19 cellular contexts compared by ENCODE assay signal in genomic region chr4:75675004-75675531, GRCh38. TPM values are rescaled to one million over a fixed set of nuclear protein-coding genes. Genes with fewer than 3 reads are reported as not detected.
DNase-seq lines count a peak whose midpoint lies in the region; ATAC-seq and TF ChIP-seq lines count a peak whose summit lies in the region.
"Had no signal": no experiment of that assay in that cellular context is flagged by ENCODE, and none has a peak within 500 bp of the region (broad histone marks: within the 10 kb centered on the region; RNA-seq: fewer than 3 reads in every experiment).

No MANE protein-coding gene starts in this region.

- no peaks in the 10 kb centered on the region for H3K36me3 Mint-ChIP-seq in type B pancreatic cell

- no peaks in the 10 kb centered on the region for H3K36me3 ChIP-seq in cardiac muscle cell
- H3K36me3 ChIP-seq in SK-N-MC (ENCODE audit: insufficient read depth, low read length), result peaks cover 22% of the 10 kb centered on the region
- H3K36me3 ChIP-seq: gastroesophageal sphincter, left lung had no signal

- peak overlapping the region; percentile 97 for H3K27ac ChIP-seq in cardiac muscle cell
- peak overlapping the region; percentile 67 for H3K27ac ChIP-seq in SK-N-MC

- no peaks in the 10 kb centered on the region for H3K27me3 ChIP-seq in cardiac muscle cell
- H3K27me3 ChIP-seq: gastroesophageal sphincter, left lung, testis had no signal

- no peak for ATAC-seq in left ventricle myocardium superior
- ATAC-seq: activated CD4-positive, CD25-positive, alpha-beta regulatory T cell treated with anti-CD3 and anti-CD28 coated beads, Interleukin-2, amount 50 U/mL, for 24 hours; gastroesophageal sphincter; left lung; right cardiac atrium; T-helper 17 cell had no signal

- no peak for TF ChIP-seq CTCF in cardiac muscle cell (IDR thresholded peaks at IDR 0.05; ENCODE audit: low read depth, low read length)
- TF ChIP-seq CTCF in type B pancreatic cell (conservative IDR thresholded peaks at IDR 0.05), result no peak

- H3K4me3 Mint-ChIP-seq in type B pancreatic cell, result peak overlapping the region; percentile 2
- H3K4me3 Mint-ChIP-seq: T-helper 17 cell had no signal

- DNase-seq in cardiac muscle cell (ENCODE audit: low read depth in 1 of 2, low spot score in 1 of 2) (peak in 1 of 2 donors; percentile 27), left ventricle myocardium superior (no peak), SK-N-MC (ENCODE audit: low read depth, low spot score) (peak; percentile 89), islet precursor cell (peak; percentile 77), type B pancreatic cell (ENCODE audit: extremely low spot score, unreplicated experiment) (no peak), HuH-7.5 (ENCODE audit: low spot score) (no peak), AG08396 (ENCODE audit: low spot score) (no peak), UCSD-AML1 (lab: John Stamatoyannopoulos, UW; ENCODE audit: unreplicated experiment) (no peak)
- DNase-seq: DMS79 treated with DMSO at 0.1 percent for 48 hours, Karpas-422, left lung, NCI-H1092, right cardiac atrium, SIG-M5, T-helper 17 cell, testis had no signal

- no peaks in the 10 kb centered on the region for H3K9me3 Mint-ChIP-seq in type B pancreatic cell
- H3K9me3 Mint-ChIP-seq: activated T-helper 2 cell treated with anti-CD3 and anti-CD28 coated beads, Interferon-gamma antibody, Interleukin-2, Interleukin-4, amounts not matched to agents 10 μg/mL and 5 μg/mL and 100 μg/mL, durations not matched to agents 14 hours and 24 hours and 36 hours had no signal

- peaks cover 26% of the 10 kb centered on the region for H3K4me1 Mint-ChIP-seq in type B pancreatic cell (ENCODE audit: unreplicated experiment)

- peak overlapping the region; percentile 48 for H3K27ac Mint-ChIP-seq in type B pancreatic cell
- H3K27ac Mint-ChIP-seq: activated T-helper 2 cell treated with anti-CD3 and anti-CD28 coated beads, Interferon-gamma antibody, Interleukin-2, Interleukin-4, amounts not matched to agents 10 μg/mL and 5 μg/mL and 100 μg/mL, durations not matched to agents 14 hours and 24 hours and 36 hours; T-helper 17 cell had no signal

- intact Hi-C loops in left ventricle myocardium superior (cut with micrococcal nuclease), result loop anchor here (10.0 kb wide), 1 partner anchor 50 kb away; the partner anchor contains the start of gene USO1

- H3K27me3 Mint-ChIP-seq in type B pancreatic cell, result no peaks in the 10 kb centered on the region
- H3K27me3 Mint-ChIP-seq: T-helper 17 cell had no signal

- no peak overlapping the region for H3K9ac ChIP-seq in SK-N-MC (ENCODE audit: insufficient read length)

- H3K9me3 ChIP-seq in cardiac muscle cell (ENCODE audit: low read depth) (no peaks in the 10 kb centered on the region), SK-N-MC (ENCODE audit: low read depth, low read length) (no peaks in the 10 kb centered on the region)
- H3K9me3 ChIP-seq: gastroesophageal sphincter, left lung, testis had no signal

- H3K4me3 ChIP-seq in cardiac muscle cell (no peak overlapping the region), SK-N-MC (peak overlapping the region; percentile 21; the same call in 1 of the 2 replicates)
- H3K4me3 ChIP-seq: gastroesophageal sphincter, left lung had no signal

- H3K4me1 ChIP-seq in cardiac muscle cell (ENCODE audit: low read depth), result peaks cover 21% of the 10 kb centered on the region

RNA-seq across cellular contexts. Expression of gene G3BP2, which starts 1.9 kb away (rescaled TPM):
- total RNA-seq in cardiac muscle cell (203 and 210 TPM in 2 replicates), left ventricle myocardium superior (74.1 TPM), type B pancreatic cell (ENCODE audit: low replicate concordance) (129 and 133 TPM in 2 replicates)
- 181 and 194 TPM in 2 replicates for polyA plus RNA-seq in cardiac muscle cell

RNA-seq across cellular contexts. Expression of gene CDKL2, which starts 44.7 kb away (rescaled TPM):
- 2.4 and 2.5 TPM in 2 replicates for total RNA-seq in cardiac muscle cell
- polyA plus RNA-seq in cardiac muscle cell, result 2.0 and 4.4 TPM in 2 replicates
- 0.64 TPM for total RNA-seq in left ventricle myocardium superior
- total RNA-seq in type B pancreatic cell (ENCODE audit: low replicate concordance), result 0.71 and 2.6 TPM in 2 replicates

RNA-seq across cellular contexts. Expression of gene USO1, which starts 49.3 kb away (rescaled TPM):
- total RNA-seq in cardiac muscle cell (45.1 and 47.9 TPM in 2 replicates), left ventricle myocardium superior (96.8 TPM), type B pancreatic cell (ENCODE audit: low replicate concordance) (55.4 and 63.7 TPM in 2 replicates)
- polyA plus RNA-seq in cardiac muscle cell, result 46.6 and 50.5 TPM in 2 replicates

Comparison
In these comparisons a context has a peak if more than half of its experiments do, and no peak if none do; other contexts are left out.
1. DNase-seq: peak in SK-N-MC (single experiment) and islet precursor cell (single experiment); none in left ventricle myocardium superior (single experiment), type B pancreatic cell (single experiment), HuH-7.5 (single experiment), AG08396 (single experiment) and UCSD-AML1 (single experiment).